Comparison of ENCODE assay signal across 19 cellular contexts in the genomic region with DNA sequence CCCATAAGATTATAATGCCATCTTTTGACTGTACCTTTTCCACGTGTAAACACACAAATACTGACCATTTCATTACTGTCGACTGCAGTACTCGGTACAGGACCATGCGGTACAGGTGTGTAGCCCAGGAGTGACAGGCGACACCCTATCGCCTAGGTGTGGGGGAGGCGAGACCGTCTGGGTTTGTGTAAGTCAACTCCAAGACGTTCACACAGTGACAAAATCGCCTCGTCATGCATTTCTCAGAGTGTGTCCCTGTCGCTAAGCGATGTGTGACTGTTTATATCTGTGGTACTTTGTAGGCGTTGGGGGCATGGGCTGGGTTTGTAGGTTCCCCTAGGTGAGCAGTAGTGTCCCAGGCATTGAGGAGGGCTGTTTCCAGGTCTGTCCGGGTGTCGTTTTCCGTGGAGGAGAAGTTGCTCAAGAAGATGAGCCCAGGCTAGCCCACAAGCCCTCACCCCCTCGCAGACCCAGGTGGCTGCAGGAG. TPM values are rescaled to one million over a fixed set of nuclear protein-coding genes. Genes with fewer than 3 reads are reported as not detected.
DNase-seq lines count a peak whose midpoint lies in the region; ATAC-seq and TF ChIP-seq lines count a peak whose summit lies in the region.
"Had no signal": no experiment of that assay in that cellular context is flagged by ENCODE, and none has a peak within 500 bp of the region (broad histone marks: within the 10 kb centered on the region; RNA-seq: fewer than 3 reads in every experiment).

No MANE protein-coding gene starts in this region.

- peaks cover 15% of the 10 kb centered on the region for H3K4me1 Mint-ChIP-seq in activated T-cell treated with anti-CD3 and anti-CD28 coated beads, Interleukin-2, amount 50 U/mL, for 72 hours (ENCODE audit: low read depth)
- H3K4me1 Mint-ChIP-seq in activated T-cell treated with anti-CD3 and anti-CD28 coated beads, Interleukin-2, amount 50 U/mL, for 24 hours (ENCODE audit: low read depth) = peaks cover 14% of the 10 kb centered on the region

- no peaks in the 10 kb centered on the region for H3K36me3 ChIP-seq in right atrium auricular region

- DNase-seq in activated T-cell treated with anti-CD3 and anti-CD28 coated beads, Interleukin-2, amount 50 U/mL, for 72 hours = no peak
- no peak for DNase-seq in activated T-cell treated with anti-CD3 and anti-CD28 coated beads, Interleukin-2, amount 50 U/mL, for 24 hours
- DNase-seq in RWPE1 (ENCODE audit: low spot score) (no peak), fibroblast of villous mesenchyme (ENCODE audit: low read depth) (peak; percentile 28), right atrium auricular region (ENCODE audit: low spot score) (no peak)
- DNase-seq in stimulated activated naive CD8-positive, alpha-beta T cell treated with anti-CD3 and anti-CD28 coated beads, Interleukin-15, Interleukin-2, amounts not matched to agents 100 U/mL and 50 U/mL, for 24 hours = no peak
- no peak for DNase-seq in central memory CD4-positive, alpha-beta T cell
- DNase-seq: activated CD4-positive, alpha-beta T cell treated with anti-CD3 and anti-CD28 coated beads for 1 hour; activated T-cell treated with anti-CD3 and anti-CD28 coated beads, Interleukin-2, amount 50 U/mL, for 1 hour; amniotic stem cell; hypothalamus; left colon; naive B cell; NCI-H1694; NCI-H524; stimulated activated CD4-positive, alpha-beta T cell treated with anti-CD3 and anti-CD28 coated beads, Interleukin-2, amount 100 ng/mL, for 48 hours had no signal

- ATAC-seq in activated T-cell treated with anti-CD3 and anti-CD28 coated beads, Interleukin-2, amount 50 U/mL, for 72 hours (replicated peaks in 1 of 2) = peak; percentile 39 to 45
- peak; percentile 47 for ATAC-seq in stimulated activated naive CD8-positive, alpha-beta T cell treated with anti-CD3 and anti-CD28 coated beads, Interleukin-15, Interleukin-2, amounts not matched to agents 100 U/mL and 50 U/mL, for 24 hours
- no peak for ATAC-seq in GM19395 (IDR thresholded peaks at IDR 0.05; ENCODE audit: unreplicated experiment)
- ATAC-seq: esophagus mucosa, left colon had no signal

- H3K4me3 Mint-ChIP-seq in activated T-cell treated with anti-CD3 and anti-CD28 coated beads, Interleukin-2, amount 50 U/mL, for 72 hours = no peak overlapping the region
- H3K4me3 Mint-ChIP-seq in activated T-cell treated with anti-CD3 and anti-CD28 coated beads, Interleukin-2, amount 50 U/mL, for 24 hours = no peak overlapping the region

- POLR2A ChIA-PET in RWPE1 (lab: Yijun Ruan, JAX; ENCODE audit: low non-redundant PET) = no interaction called here

- no peaks in the 10 kb centered on the region for H3K27me3 ChIP-seq in right atrium auricular region

- H3K4me1 ChIP-seq in right atrium auricular region = peaks cover 0 to 55% of the 10 kb centered on the region in 2 donors

- no peaks in the 10 kb centered on the region for H3K9me3 ChIP-seq in right atrium auricular region

- CTCF ChIA-PET in RWPE1 (lab: Yijun Ruan, JAX) = no interaction called here

- H3K9me3 Mint-ChIP-seq in activated T-cell treated with anti-CD3 and anti-CD28 coated beads, Interleukin-2, amount 50 U/mL, for 72 hours = no peaks in the 10 kb centered on the region
- no peaks in the 10 kb centered on the region for H3K9me3 Mint-ChIP-seq in activated T-cell treated with anti-CD3 and anti-CD28 coated beads, Interleukin-2, amount 50 U/mL, for 24 hours
- H3K9me3 Mint-ChIP-seq: naive B cell had no signal

- H3K4me3 ChIP-seq in fibroblast of villous mesenchyme (ENCODE audit: low read depth, low read length) (no peak overlapping the region), right atrium auricular region (no peak overlapping the region)
- H3K4me3 ChIP-seq: coronary artery had no signal

- H3K36me3 Mint-ChIP-seq in activated T-cell treated with anti-CD3 and anti-CD28 coated beads, Interleukin-2, amount 50 U/mL, for 72 hours (ENCODE audit: insufficient read depth in 2 of 2) = no peaks in the 10 kb centered on the region
- no peaks in the 10 kb centered on the region for H3K36me3 Mint-ChIP-seq in activated T-cell treated with anti-CD3 and anti-CD28 coated beads, Interleukin-2, amount 50 U/mL, for 24 hours (ENCODE audit: low read depth)
- H3K36me3 Mint-ChIP-seq: naive B cell had no signal

- no peak for TF ChIP-seq CTCF in RWPE1 (conservative IDR thresholded peaks at IDR 0.05; ENCODE audit: low read depth)
- TF ChIP-seq CTCF in fibroblast of villous mesenchyme (IDR thresholded peaks at IDR 0.05; ENCODE audit: insufficient read depth, low read depth, low read length) = no peak
- no peak for TF ChIP-seq CTCF in right atrium auricular region (IDR thresholded peaks at IDR 0.05)

- H3K27ac Mint-ChIP-seq in activated T-cell treated with anti-CD3 and anti-CD28 coated beads, Interleukin-2, amount 50 U/mL, for 72 hours = no peak overlapping the region
- H3K27ac Mint-ChIP-seq in activated T-cell treated with anti-CD3 and anti-CD28 coated beads, Interleukin-2, amount 50 U/mL, for 24 hours = no peak overlapping the region

- no peaks in the 10 kb centered on the region for H3K27me3 Mint-ChIP-seq in activated T-cell treated with anti-CD3 and anti-CD28 coated beads, Interleukin-2, amount 50 U/mL, for 72 hours (ENCODE audit: low read depth)
- H3K27me3 Mint-ChIP-seq in activated T-cell treated with anti-CD3 and anti-CD28 coated beads, Interleukin-2, amount 50 U/mL, for 24 hours = no peaks in the 10 kb centered on the region
- H3K27me3 Mint-ChIP-seq: naive B cell had no signal

- H3K27ac ChIP-seq in RWPE1 (peak overlapping the region; percentile 99), right atrium auricular region (peak overlapping the region in 1 of 2 donors; percentile 81)

RNA-seq across cellular contexts. Expression of gene NEK6, which starts 20.3 kb away (rescaled TPM):
- total RNA-seq in activated T-cell treated with anti-CD3 and anti-CD28 coated beads, Interleukin-2, amount 50 U/mL, for 72 hours = 1 to 10 TPM; 8.1 to 8.5 TPM
- 41.9 and 43.2 TPM in 2 replicates for total RNA-seq in fibroblast of villous mesenchyme
- total RNA-seq in right atrium auricular region = 1 to 10 TPM; 9.2 to 9.7 TPM
